In genomic region chr13:74287672-74288169, GRCh38 we compare ENCODE assay signal across 8 cellular contexts.
DNase-seq lines count a peak whose midpoint lies in the region; ATAC-seq, FAIRE-seq and TF ChIP-seq lines count a peak whose summit lies in the region.

No MANE protein-coding gene starts in this region.

- no peak overlapping the region for H3K4ac ChIP-seq in H1 (replicated peaks; ENCODE audit: insufficient read length, low read depth, low read length)

- no peak overlapping the region for H2BK5ac ChIP-seq in H1 (ENCODE audit: low read depth, low read length)

- H3K9ac ChIP-seq in H1 (replicated peaks in 1 of 4; ENCODE audit: extremely low read depth in 1 of 4, low read depth in 3 of 4, low read length in 3 of 4), result no peak overlapping the region

- FAIRE-seq in H1 (lab: Jason Lieb, UNC), result no peak

- H3K4me1 ChIP-seq in H1 (replicated peaks in 1 of 4; ENCODE audit: control insufficient read depth in 3 of 4, insufficient read depth in 4 of 4, low read length in 3 of 4) (peaks cover 8 to 20% (median 16%) of the 10 kb centered on the region in 4 experiments; a peak in 6 of 7 replicates), mononuclear cell (ENCODE audit: insufficient read depth, low read length) (peaks cover 34% of the 10 kb centered on the region)

- no peak overlapping the region for H3K23ac ChIP-seq in H1 (ENCODE audit: insufficient read length)

- H3K4me2 ChIP-seq in H1 (ENCODE audit: insufficient read depth in 1 of 2, low read depth in 2 of 2, low read length in 2 of 2), result peak overlapping the region; percentile 45 to 49

- no peak overlapping the region for H2BK120ac ChIP-seq in H1 (replicated peaks; ENCODE audit: low read depth, low read length)

- WGBS in H1 (ENCODE audit: extremely low coverage in 1 of 2, insufficient coverage in 1 of 2, insufficient read length in 1 of 2, insufficient replicate concordance in 2 of 2, low coverage in 1 of 2, low lambda C conversion rate in 2 of 2, missing lambda C conversion rate in 1 of 2), 2 experiments, result 29% methylated on average over 5 of the region's 5 CpGs; no CpG with 5 or more reads in 1 of the 2 experiments

- no peak overlapping the region for H3K18ac ChIP-seq in H1 (ENCODE audit: extremely low read depth, low read length)

- TF ChIP-seq CTCF in H1 (IDR thresholded peaks at IDR 0.05; ENCODE audit: control extremely low read depth in 1 of 3, insufficient read depth in 1 of 3, low read depth in 1 of 3, low read length in 3 of 3), result no peak

- CTCF ChIA-PET in H1 (lab: Charles Lee; ENCODE audit: partially characterized antibody), result interaction anchor here (0.6 to 2.3 kb wide), 35 partner anchors 10 to 932 kb away, joined by 3 to 13 read pairs (median 4); no protein-coding TSS in a partner anchor

- peaks cover 0 to 1% (median 0%) of the 10 kb centered on the region in 4 experiments; a peak in 1 of 7 replicates for H3K27me3 ChIP-seq in H1 (replicated peaks in 1 of 4; ENCODE audit: control insufficient read depth in 3 of 4, extremely low read depth in 1 of 4, insufficient read depth in 3 of 4, low read length in 3 of 4)
- H3K27me3 ChIP-seq in mononuclear cell (ENCODE audit: insufficient read depth, low read length), result no peaks in the 10 kb centered on the region

- H3K79me2 ChIP-seq in H1 (ENCODE audit: control insufficient read depth in 1 of 2, insufficient read depth in 2 of 2, low read length in 2 of 2), result no peaks in the 10 kb centered on the region

- H4K20me1 ChIP-seq in H1 (replicated peaks in 1 of 2; ENCODE audit: control insufficient read depth in 1 of 2, insufficient read depth in 2 of 2, low read length in 2 of 2), result no peaks in the 10 kb centered on the region

- H2BK15ac ChIP-seq in H1 (ENCODE audit: low read length), result no peak overlapping the region

- no peak overlapping the region for H2AK5ac ChIP-seq in H1 (ENCODE audit: low read depth, low read length)

- H3K56ac ChIP-seq in H1 (replicated peaks; ENCODE audit: insufficient read length, low read depth, low read length), result no peak overlapping the region

- no peak for TF ChIP-seq POLR2A in H1 (IDR thresholded peaks at IDR 0.05; ENCODE audit: control extremely low read depth in 1 of 2, low read depth in 2 of 2, low read length in 2 of 2)

- H3K4me3 ChIP-seq in H1 (ENCODE audit: extremely low read depth in 1 of 4, insufficient read depth in 2 of 4, low read depth in 3 of 4, low read length in 4 of 4) (peak overlapping the region in 1 of 4 experiments; percentile 29; a peak in 1 of 8 replicates), mononuclear cell (ENCODE audit: low read length) (peak overlapping the region; percentile 7)

- no peak overlapping the region for H3K27ac ChIP-seq in H1 (ENCODE audit: low read depth, low read length)

- no peaks in the 10 kb centered on the region for H3K9me3 ChIP-seq in H1 (ENCODE audit: insufficient read depth in 2 of 2, low read depth in 1 of 2, low read length in 1 of 2)
- no peaks in the 10 kb centered on the region for H3K9me3 ChIP-seq in mononuclear cell (ENCODE audit: low read depth, low read length)

- H3K36me3 ChIP-seq in H1 (ENCODE audit: control insufficient read depth in 2 of 4, insufficient read depth in 4 of 4, low read length in 3 of 4), result no peaks in the 10 kb centered on the region

- H2BK12ac ChIP-seq in H1 (ENCODE audit: low read depth, low read length), result no peak overlapping the region

- peak; percentile 57 for ATAC-seq in HG02938 (IDR thresholded peaks at IDR 0.05; ENCODE audit: unreplicated experiment)
- no peak for ATAC-seq in HG03039 (IDR thresholded peaks at IDR 0.05; ENCODE audit: unreplicated experiment)

- DNase-seq in ELR (ENCODE audit: low read depth), result peak; percentile 71
- DNase-seq in NCI-H524 treated with DMSO at 0.1 percent for 48 hours (lab: John Stamatoyannopoulos, UW), result peak; percentile 72
- DNase-seq in activated CD8-positive, alpha-beta memory T cell treated with anti-CD3 and anti-CD28 coated beads for 48 hours (ENCODE audit: low read depth in 2 of 3, low spot score in 2 of 3), result peak in 2 of 3 experiments; percentile 26 to 52
- DNase-seq in H1 (ENCODE audit: low read depth in 1 of 2, low spot score in 2 of 2), result peak in 1 of 2 experiments; percentile 49
- DNase-seq in stimulated activated CD8-positive, alpha-beta memory T cell treated with anti-CD3 and anti-CD28 coated beads, Interleukin-2, amount 100 ng/mL, for 1 hour (ENCODE audit: low read depth in 2 of 2), result peak; percentile 39 to 68

- H4K8ac ChIP-seq in H1 (ENCODE audit: extremely low read depth, insufficient read depth, low read length), result no peak overlapping the region

- no peak for TF ChIP-seq RAD21 in H1 (IDR thresholded peaks at IDR 0.05 in 1 of 2, conservative IDR thresholded peaks at IDR 0.05 in 1 of 2; ENCODE audit: low read depth in 2 of 2, low read length in 2 of 2)

- H3K23me2 ChIP-seq in H1 (ENCODE audit: low read depth, low read length), result no peaks in the 10 kb centered on the region; the same call in 1 of the 2 replicates

- H4K5ac ChIP-seq in H1 (ENCODE audit: insufficient read length, low read depth, low read length), result no peak overlapping the region

- no peaks in the 10 kb centered on the region for H3K79me1 ChIP-seq in H1 (ENCODE audit: low read depth, low read length)

- TF ChIP-seq EP300 in H1 (IDR thresholded peaks at IDR 0.05; ENCODE audit: borderline replicate concordance in 1 of 2, low read depth in 2 of 2, low read length in 2 of 2), result no peak

- H2AFZ ChIP-seq in H1 (ENCODE audit: low read length), result no peak overlapping the region

- no peak overlapping the region for H3K14ac ChIP-seq in H1 (ENCODE audit: insufficient read length)

- H2BK20ac ChIP-seq in H1 (ENCODE audit: low read length), result no peak overlapping the region

- H4K91ac ChIP-seq in H1 (replicated peaks; ENCODE audit: insufficient read length, low read length), result no peak overlapping the region

- POLR2A ChIA-PET in H1 (lab: Charles Lee; ENCODE audit: partially characterized antibody), result interaction anchor here (0.8 to 1.1 kb wide), 3 partner anchors 9 to 251 kb away, joined by 3 to 4 read pairs (median 3); no protein-coding TSS in a partner anchor

TF ChIP-seq in H1, 55 proteins besides CTCF, POLR2A, EP300 and RAD21 (continues in another document):
- TF ChIP-seq KDM4A (IDR thresholded peaks at IDR 0.05; ENCODE audit: low read depth, low read length, severe bottlenecking), result no peak
